In genomic region chr20:44724423-44725091, GRCh38 we compare ENCODE assay signal across 1 cellular context.
TF ChIP-seq lines count a peak whose summit lies in the region.

No MANE protein-coding gene starts in this region.

TF ChIP-seq in GM23338, 12 proteins besides CTCF, POLR2A, EP300 and RAD21 (continued from another document):
- no peak for TF ChIP-seq ZNF462 (CRISPR knock-in tag; IDR thresholded peaks at IDR 0.05)
TF ChIP-seq in GM23338: peak in this region for 0.
